Comparison of ENCODE assay signal across 1 cellular context in the genomic region with DNA sequence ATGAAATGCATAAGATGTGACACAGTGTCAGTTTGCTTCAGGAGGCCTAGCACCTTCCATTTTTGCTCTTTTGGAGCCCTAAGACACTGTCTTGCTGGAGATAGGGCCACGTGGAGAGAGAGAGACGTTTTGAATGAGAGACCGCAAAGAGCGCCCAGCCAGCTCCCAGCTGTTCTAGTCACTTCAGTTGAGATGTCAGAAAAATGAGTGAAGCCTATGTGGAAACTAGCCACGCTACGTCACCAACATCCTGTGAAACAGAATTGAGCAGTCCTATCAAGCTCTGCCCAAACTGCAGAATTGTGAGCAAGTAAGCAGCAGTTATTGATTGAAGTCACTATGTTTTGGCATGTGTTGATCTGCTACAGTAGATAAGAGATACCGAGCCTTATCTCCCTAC.
TF ChIP-seq lines count a peak whose summit lies in the region.

No MANE protein-coding gene starts in this region.

TF ChIP-seq in K562, 482 proteins besides CTCF, POLR2A, EP300 and RAD21:
- TF ChIP-seq, protein P1, sequence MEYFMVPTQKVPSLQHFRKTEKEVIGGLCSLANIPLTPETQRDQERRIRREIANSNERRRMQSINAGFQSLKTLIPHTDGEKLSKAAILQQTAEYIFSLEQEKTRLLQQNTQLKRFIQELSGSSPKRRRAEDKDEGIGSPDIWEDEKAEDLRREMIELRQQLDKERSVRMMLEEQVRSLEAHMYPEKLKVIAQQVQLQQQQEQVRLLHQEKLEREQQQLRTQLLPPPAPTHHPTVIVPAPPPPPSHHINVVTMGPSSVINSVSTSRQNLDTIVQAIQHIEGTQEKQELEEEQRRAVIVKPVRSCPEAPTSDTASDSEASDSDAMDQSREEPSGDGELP (CRISPR knock-in tag; IDR thresholded peaks at IDR 0.05; ENCODE audit: borderline replicate concordance), result peak; percentile 71
- TF ChIP-seq, protein P2, sequence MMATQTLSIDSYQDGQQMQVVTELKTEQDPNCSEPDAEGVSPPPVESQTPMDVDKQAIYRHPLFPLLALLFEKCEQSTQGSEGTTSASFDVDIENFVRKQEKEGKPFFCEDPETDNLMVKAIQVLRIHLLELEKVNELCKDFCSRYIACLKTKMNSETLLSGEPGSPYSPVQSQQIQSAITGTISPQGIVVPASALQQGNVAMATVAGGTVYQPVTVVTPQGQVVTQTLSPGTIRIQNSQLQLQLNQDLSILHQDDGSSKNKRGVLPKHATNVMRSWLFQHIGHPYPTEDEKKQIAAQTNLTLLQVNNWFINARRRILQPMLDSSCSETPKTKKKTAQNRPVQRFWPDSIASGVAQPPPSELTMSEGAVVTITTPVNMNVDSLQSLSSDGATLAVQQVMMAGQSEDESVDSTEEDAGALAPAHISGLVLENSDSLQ (IDR thresholded peaks at IDR 0.05), result 0 out of 2 replicates have a peak, but pooled peaks have one; percentile 17
- peak; percentile 44 for TF ChIP-seq CREM (IDR thresholded peaks at IDR 0.05; ENCODE audit: low read depth)
- TF ChIP-seq ZNF23 (CRISPR knock-in tag; IDR thresholded peaks at IDR 0.05), result no peak
- no peak for TF ChIP-seq ATF1 (CRISPR knock-in tag; IDR thresholded peaks at IDR 0.05)
- peak; percentile 47; the same call in 1 of the 2 replicates for TF ChIP-seq ATF1 (tag; IDR thresholded peaks at IDR 0.05)
